22 cellular contexts compared by ENCODE assay signal in genomic region chr10:11706911-11707567, GRCh38. TPM values are rescaled to one million over a fixed set of nuclear protein-coding genes. Genes with fewer than 3 reads are reported as not detected.
A peak's percentile ranks its signal among the peaks of the same experiment; 100 is the strongest.
DNase-seq lines count a peak whose midpoint lies in the region; ATAC-seq, FAIRE-seq and TF ChIP-seq lines count a peak whose summit lies in the region.
"Had no signal": no experiment of that assay in that cellular context is flagged by ENCODE, and none has a peak within 500 bp of the region (broad histone marks: within the 10 kb centered on the region; RNA-seq: fewer than 3 reads in every experiment).

No MANE protein-coding gene starts in this region.

- H3K36me3 ChIP-seq in K562 (ENCODE audit: control insufficient read depth, insufficient read depth, low read length) = no peaks in the 10 kb centered on the region
- no peaks in the 10 kb centered on the region for H3K36me3 ChIP-seq in kidney epithelial cell (ENCODE audit: control insufficient read depth, insufficient read depth, low read length)
- H3K36me3 ChIP-seq: esophagus muscularis mucosa had no signal

- BruUV-seq in K562 (replicated peaks; lab: Mats Ljungman, UMichigan) = no TSS peak

- no peak for TF ChIP-seq RAD21 in K562 (CRISPR knock-in tag; conservative IDR thresholded peaks at IDR 0.05 in 1 of 2, IDR thresholded peaks at IDR 0.05 in 1 of 2)

- WGBS in K562 (ENCODE audit: insufficient coverage, low coverage, missing lambda C conversion rate) = 83% methylated on average over 10 of the region's 10 CpGs

- H3K4me1 ChIP-seq in K562 (replicated peaks in 1 of 2; ENCODE audit: control insufficient read depth in 2 of 2, insufficient read depth in 2 of 2, low read length in 2 of 2) = peaks cover 30 to 46% of the 10 kb centered on the region in 2 experiments
- H3K4me1 ChIP-seq: esophagus muscularis mucosa had no signal

- H3K27ac ChIP-seq in 22Rv1 (no peak overlapping the region), K562 (ENCODE audit: extremely low read depth, low read depth, low read length) (no peak overlapping the region)
- H3K27ac ChIP-seq: esophagus muscularis mucosa, testis had no signal

- FAIRE-seq in K562 (lab: Jason Lieb, UNC) = no peak
- FAIRE-seq: H54 had no signal

- H3K9ac ChIP-seq in K562 (ENCODE audit: insufficient read depth in 1 of 2, low read depth in 2 of 2, low read length in 2 of 2) = no peak overlapping the region

- CTCF ChIA-PET in K562 (lab: Yijun Ruan, JAX; ENCODE audit: low intra/inter-chr PET ratio) = no interaction called here

- TF ChIP-seq CTCF in 22Rv1 (IDR thresholded peaks at IDR 0.05) = peak; percentile 34
- peak; percentile 31 for TF ChIP-seq CTCF in HFF-Myc (IDR thresholded peaks at IDR 0.05; ENCODE audit: low read depth, low read length, missing control alignments)
- TF ChIP-seq CTCF in K562 (IDR thresholded peaks at IDR 0.05 in 2 of 3, conservative IDR thresholded peaks at IDR 0.05 in 1 of 3; ENCODE audit: insufficient read depth in 2 of 3, low read depth in 1 of 3, low read length in 3 of 3) = peak; percentile 33 to 44 (median 35); a peak in 4 of 6 replicates
- TF ChIP-seq CTCF in kidney epithelial cell (IDR thresholded peaks at IDR 0.05; ENCODE audit: insufficient read depth, low read length, poor library complexity, severe bottlenecking) = peak; percentile 6

- in situ Hi-C loops in K562 (cut with MboI) = no loop called here

- H3K79me2 ChIP-seq in K562 (ENCODE audit: control insufficient read depth, insufficient read depth, low read length) = no peaks in the 10 kb centered on the region

- TF ChIP-seq POLR2A in K562 (conservative IDR thresholded peaks at IDR 0.05) = no peak

- no peak overlapping the region for H2AFZ ChIP-seq in K562 (ENCODE audit: low read depth, low read length)

- no peak for DNase-seq in HFF-Myc (ENCODE audit: extremely low read depth, low read depth)
- peak in 2 of 4 experiments; percentile 42 to 45 for DNase-seq in K562 (ENCODE audit: extremely low read depth in 1 of 4, low spot score in 3 of 4)
- DNase-seq in kidney epithelial cell (ENCODE audit: low read depth) = no peak
- DNase-seq in NCI-H1417 (lab: John Stamatoyannopoulos, UW) = no peak
- no peak for DNase-seq in T-helper 9 cell
- DNase-seq: 8988T; AML-193; aorta; CD8-positive, alpha-beta memory T cell; NCI-H2029; NCI-H345; NCI-H774; Right ventricle myocardium superior; stimulated activated naive B cell treated with anti-CD40 and anti-IgM and Interleukin-4, amounts not matched to agents 10 μg/mL and 1 μg/mL and 100 μg/mL, for 72 hours; testis had no signal

- no peak for TF ChIP-seq EP300 in K562 (IDR thresholded peaks at IDR 0.05; ENCODE audit: low read length)

- H3K4me3 ChIP-seq in HFF-Myc (replicated peaks; ENCODE audit: low read depth, low read length) (no peak overlapping the region), K562 (no peak overlapping the region), kidney epithelial cell (ENCODE audit: low read depth, low read length) (no peak overlapping the region)
- H3K4me3 ChIP-seq: esophagus muscularis mucosa, smooth muscle cell, testis had no signal

- H3K4me2 ChIP-seq in K562 (ENCODE audit: insufficient read depth, low read length) = no peak overlapping the region
- H3K4me2 ChIP-seq: smooth muscle cell had no signal

- POLR2A ChIA-PET in K562 (lab: Yijun Ruan, JAX) = no interaction called here

- intact Hi-C loops in K562 (cut with micrococcal nuclease) = no loop called here

- no peaks in the 10 kb centered on the region for H3K9me3 ChIP-seq in K562 (replicated peaks; ENCODE audit: control insufficient read depth, insufficient read depth, low read depth, low read length)
- H3K9me3 ChIP-seq: esophagus muscularis mucosa, testis had no signal

- H3K27me3 ChIP-seq in K562 (ENCODE audit: control insufficient read depth in 2 of 2, insufficient read depth in 2 of 2, low read length in 2 of 2) (no peaks in the 10 kb centered on the region), kidney epithelial cell (ENCODE audit: control insufficient read depth, insufficient read depth, low read length) (no peaks in the 10 kb centered on the region)
- H3K27me3 ChIP-seq: esophagus muscularis mucosa, testis had no signal

- no peak for ATAC-seq in K562
- ATAC-seq in HG02973 (IDR thresholded peaks at IDR 0.05; ENCODE audit: unreplicated experiment) = no peak
- ATAC-seq in GM18867 (IDR thresholded peaks at IDR 0.05; ENCODE audit: unreplicated experiment) = no peak
- ATAC-seq: activated naive CD4-positive, alpha-beta T cell treated with anti-CD3 and anti-CD28 coated beads, Interleukin-2, amount 50 U/mL, for 72 hours; stimulated activated naive B cell treated with anti-CD40 and anti-IgM and Interleukin-4, amounts not matched to agents 10 μg/mL and 1 μg/mL and 100 μg/mL, for 72 hours had no signal

- H3K9me1 ChIP-seq in K562 (ENCODE audit: control insufficient read depth, insufficient read depth, low read length) = no peaks in the 10 kb centered on the region

- no peaks in the 10 kb centered on the region for H4K20me1 ChIP-seq in K562 (replicated peaks; ENCODE audit: control insufficient read depth, insufficient read depth, low read length)

TF ChIP-seq in K562, 482 proteins besides CTCF, POLR2A, EP300 and RAD21:
- TF ChIP-seq ZKSCAN1 (IDR thresholded peaks at IDR 0.05; ENCODE audit: low read depth, low read length) = peak; percentile 49; the same call in 1 of the 2 replicates
- TF ChIP-seq BCOR (IDR thresholded peaks at IDR 0.05) = peak; percentile 16; the same call in 1 of the 2 replicates
- no peak for TF ChIP-seq FUS (optimal IDR thresholded peaks at IDR 0.05; ENCODE audit: low read depth, low read length)

RNA-seq across cellular contexts. Expression of gene ECHDC3, which starts 35.1 kb away (rescaled TPM):
- total RNA-seq in K562 (2011; cell fraction: chromatin; rRNA removed; ENCODE audit: low replicate concordance) = 4.0 and 10.2 TPM in 2 replicates
- total RNA-seq in K562 (2011; cell fraction: nucleolus; rRNA removed) = 9.7 and 10.3 TPM in 2 replicates
- total RNA-seq in K562 (2011; cell fraction: nucleoplasm; rRNA removed) = 5.5 and 5.7 TPM in 2 replicates
- 19.4 and 25.7 TPM in 2 replicates for total RNA-seq in K562 (2014; rRNA removed)
- total RNA-seq in K562 (2014; rRNA removed; fragmentation: Illumina TruSeq; extraction: Trizol) = 8.9 and 9.0 TPM in 2 replicates
- total RNA-seq in K562 (2015; rRNA removed; fragmentation: Illumina TruSeq; extraction: Trizol) = 12.6 and 14.0 TPM in 2 replicates
- total RNA-seq in K562 (2021) = 17.3 and 17.9 TPM in 2 replicates
- polyA plus RNA-seq in K562 (2011; rRNA removed) = 16.1 and 21.9 TPM in 2 replicates
- polyA plus RNA-seq in K562 (2011; cell fraction: cytosol; rRNA removed) = 17.5 and 35.2 TPM in 2 replicates
- 14.3 and 27.7 TPM in 2 replicates for polyA plus RNA-seq in K562 (2011; cell fraction: nucleus; rRNA removed)
- polyA plus RNA-seq in K562 (2012) = 8.6 and 12.1 TPM in 2 replicates
- polyA plus RNA-seq in K562 (2014; fragmentation: Illumina TruSeq; extraction: Trizol) = 15.7 and 17.1 TPM in 2 replicates
- polyA plus RNA-seq in K562 (2014; fragmentation: Nextera tagmentation; extraction: Ambion mirVana) = under 1 TPM; 0.53 to 0.67 TPM
- 10.0 and 17.7 TPM in 2 replicates for polyA plus RNA-seq in K562 (2014; rRNA removed)
- polyA minus RNA-seq in K562 (2011; rRNA and poly(A)+ RNA removed) = 8.7 and 16.4 TPM in 2 replicates
- polyA minus RNA-seq in K562 (2011; cell fraction: cytosol; rRNA and poly(A)+ RNA removed) = 7.0 and 9.4 TPM in 2 replicates
- polyA minus RNA-seq in K562 (2011; cell fraction: nucleus; rRNA and poly(A)+ RNA removed) = 7.4 and 10.4 TPM in 2 replicates
- 31.6 and 35.1 TPM in 2 replicates for total RNA-seq in kidney epithelial cell
